Comparison of ENCODE assay signal across 26 cellular contexts in genomic region chr14:94994245-94994644, GRCh38.
"Had no signal": no experiment of that assay in that cellular context is flagged by ENCODE, and none has a peak within 500 bp of the region (broad histone marks: within the 10 kb centered on the region; RNA-seq: fewer than 3 reads in every experiment).

No MANE protein-coding gene starts in this region.

- H3K4me1 ChIP-seq: stomach, suprapubic skin, testis, thyroid gland, tibial artery, transverse colon, upper lobe of left lung, upper lobe of right lung, uterus, vagina had no signal

- ATAC-seq: stimulated activated effector memory CD8-positive, alpha-beta T cell treated with anti-CD3 and anti-CD28 coated beads, Interleukin-12 subunit alpha, Interleukin-12 subunit beta, amount 100 ng/mL, for 72 hours; stimulated activated memory B cell treated with anti-CD40 and anti-IgM and Interleukin-4, amounts not matched to agents 10 μg/mL and 1 μg/mL and 100 μg/mL, for 72 hours; stimulated activated naive B cell treated with anti-CD40 and anti-IgM and Interleukin-4, amounts not matched to agents 10 μg/mL and 1 μg/mL and 100 μg/mL, for 72 hours; stimulated activated naive CD8-positive, alpha-beta T cell treated with anti-CD3 and anti-CD28 coated beads, Interleukin-15, amount 100 ng/mL, for 72 hours; stimulated activated naive CD8-positive, alpha-beta T cell treated with anti-CD3 and anti-CD28 coated beads, Interleukin-15, Interleukin-2, amounts not matched to agents 100 U/mL and 50 U/mL, for 24 hours; upper lobe of right lung had no signal

- H3K27ac ChIP-seq: stomach, suprapubic skin, testis, thoracic aorta, thyroid gland, tibial artery, tibial nerve, transverse colon, upper lobe of left lung, upper lobe of right lung, uterus, vagina had no signal

- H3K4me3 ChIP-seq: stomach, suprapubic skin, testis, thoracic aorta, thyroid gland, tibial artery, tibial nerve, transverse colon, upper lobe of left lung, upper lobe of right lung, uterus, vagina had no signal

- H3K9me3 ChIP-seq: stomach, suprapubic skin, testis, thoracic aorta, thyroid gland, tibial artery, tibial nerve, transverse colon, upper lobe of left lung, upper lobe of right lung, uterus, vagina had no signal

- DNase-seq: stimulated activated CD4-positive, alpha-beta T cell treated with anti-CD3 and anti-CD28 coated beads, Interleukin-2, amount 100 ng/mL, for 48 hours; stimulated activated CD4-positive, alpha-beta T cell treated with anti-CD3 and anti-CD28 coated beads, Interleukin-4, amount 100 ng/mL, for 1 hour; stimulated activated CD4-positive, alpha-beta T cell treated with anti-CD3 and anti-CD28 coated beads, Interleukin-4, amount 100 ng/mL, for 24 hours; stimulated activated CD4-positive, alpha-beta T cell treated with anti-CD3 and anti-CD28 coated beads, Interleukin-4, amount 100 ng/mL, for 4 hours; stimulated activated CD8-positive, alpha-beta memory T cell treated with anti-CD3 and anti-CD28 coated beads, Interleukin-4, amount 100 ng/mL, for 48 hours; stimulated activated naive B cell treated with anti-CD40 and anti-IgM and Interleukin-4, amounts not matched to agents 10 μg/mL and 1 μg/mL and 100 μg/mL, for 72 hours; stimulated activated naive CD4-positive, alpha-beta T cell; stimulated activated naive CD4-positive, alpha-beta T cell treated with Interleukin-2 at 50 U/mL for 16 hours; stimulated activated naive CD8-positive, alpha-beta T cell treated with anti-CD3 and anti-CD28 coated beads, Interleukin-15, amount 100 ng/mL, for 72 hours; stimulated activated naive CD8-positive, alpha-beta T cell treated with anti-CD3 and anti-CD28 coated beads, Interleukin-15, Interleukin-2, amounts not matched to agents 100 U/mL and 50 U/mL, for 24 hours; stomach; substantia nigra; testis; thyroid gland; tibial artery; transverse colon; trophoblast cell; upper lobe of left lung; upper lobe of right lung; uterus had no signal

- H3K36me3 ChIP-seq: stomach, suprapubic skin, thoracic aorta, thyroid gland, tibial artery, tibial nerve, transverse colon, upper lobe of left lung, upper lobe of right lung, uterus, vagina had no signal

- H3K27me3 ChIP-seq: testis, thyroid gland, upper lobe of left lung, uterus, vagina had no signal
